23 cellular contexts compared by ENCODE assay signal in genomic region chr13:112685856-112686255, GRCh38. TPM values are rescaled to one million over a fixed set of nuclear protein-coding genes. Genes with fewer than 3 reads are reported as not detected.
DNase-seq lines count a peak whose midpoint lies in the region; ATAC-seq, FAIRE-seq and TF ChIP-seq lines count a peak whose summit lies in the region.
"Had no signal": no experiment of that assay in that cellular context is flagged by ENCODE, and none has a peak within 500 bp of the region (broad histone marks: within the 10 kb centered on the region; RNA-seq: fewer than 3 reads in every experiment).

No MANE protein-coding gene starts in this region.

- no peaks in the 10 kb centered on the region for H3K9me3 ChIP-seq in left lung
- H3K9me3 ChIP-seq: ascending aorta, MG63, ovary, tibial nerve had no signal

- intact Hi-C loops in natural killer cell (cut with micrococcal nuclease) (no loop called here), left lung (cut with DNase I) (no loop called here)

- H3K4me3 Mint-ChIP-seq in natural killer cell: no peak overlapping the region
- H3K4me3 Mint-ChIP-seq in natural killer cell treated with Interleukin-12 subunit alpha and Interleukin-12 subunit beta and Interleukin-15 and Interleukin-18, amount 100 ng/mL, for 72 hours: no peak overlapping the region
- H3K4me3 Mint-ChIP-seq in osteocyte (ENCODE audit: unreplicated experiment): no peak overlapping the region
- H3K4me3 Mint-ChIP-seq: activated naive CD4-positive, alpha-beta T cell treated with anti-CD3 and anti-CD28 coated beads, Interleukin-2, amount 10 ng/mL, durations not matched to agents 7 days and 5 days; stimulated activated naive CD8-positive, alpha-beta T cell treated with anti-CD3 and anti-CD28 coated beads, Interleukin-15, Interleukin-2, amounts not matched to agents 100 ng/mL and 50 ng/mL, for 24 hours; T-cell had no signal

- no peaks in the 10 kb centered on the region for H3K9me3 Mint-ChIP-seq in natural killer cell
- no peaks in the 10 kb centered on the region for H3K9me3 Mint-ChIP-seq in natural killer cell treated with Interleukin-12 subunit alpha and Interleukin-12 subunit beta and Interleukin-15 and Interleukin-18, amount 100 ng/mL, for 72 hours
- no peaks in the 10 kb centered on the region for H3K9me3 Mint-ChIP-seq in osteocyte (ENCODE audit: unreplicated experiment)
- H3K9me3 Mint-ChIP-seq: activated naive CD4-positive, alpha-beta T cell treated with anti-CD3 and anti-CD28 coated beads, Interleukin-2, amount 10 ng/mL, durations not matched to agents 7 days and 5 days; IgD-negative memory B cell; stimulated activated naive CD8-positive, alpha-beta T cell treated with anti-CD3 and anti-CD28 coated beads, Interleukin-15, Interleukin-2, amounts not matched to agents 100 ng/mL and 50 ng/mL, for 24 hours; T-cell had no signal

- no peak overlapping the region for H3K4me3 ChIP-seq in left lung
- H3K4me3 ChIP-seq: ascending aorta, MG63, ovary, tibial nerve had no signal

- no peaks in the 10 kb centered on the region for H3K36me3 ChIP-seq in left lung
- H3K36me3 ChIP-seq: ascending aorta, MG63, ovary had no signal

- FAIRE-seq in RCC 7860 (lab: Jason Lieb, UNC) (peak; percentile 27), urothelium cell line (lab: Jason Lieb, UNC) (peak; percentile 20)
- FAIRE-seq: G401.6 had no signal

- peak overlapping the region; percentile 61 to 78 for H3K27ac ChIP-seq in left lung
- H3K27ac ChIP-seq: ascending aorta, HL-60, ovary, tibial nerve, VCaP had no signal

- peak; percentile 6 for DNase-seq in natural killer cell
- no peak for DNase-seq in natural killer cell treated with Interleukin-12 subunit alpha and Interleukin-12 subunit beta and Interleukin-15 and Interleukin-18, amount 100 ng/mL, for 72 hours (ENCODE audit: low spot score)
- peak; percentile 12 for DNase-seq in RCC 7860 (ENCODE audit: low spot score)
- DNase-seq in left lung: no peak
- no peak for DNase-seq in urothelium cell line (ENCODE audit: low spot score)
- no peak for DNase-seq in osteocyte (ENCODE audit: extremely low spot score, unreplicated experiment)
- DNase-seq: activated CD4-positive, alpha-beta T cell treated with anti-CD3 and anti-CD28 coated beads, Interleukin-2, amount 50 U/mL, for 4 hours; activated naive CD4-positive, alpha-beta T cell treated with anti-CD3 and anti-CD28 coated beads, Interleukin-2, amount 10 ng/mL, durations not matched to agents 7 days and 5 days; effector memory CD4-positive, alpha-beta T cell; MG63; NCI-H510A treated with DMSO at 0.1 percent for 48 hours; ovary; SHP77; T-cell had no signal

- peaks cover 20 to 23% of the 10 kb centered on the region in 2 donors for H3K4me1 Mint-ChIP-seq in natural killer cell
- peaks cover 19 to 22% of the 10 kb centered on the region in 2 donors for H3K4me1 Mint-ChIP-seq in natural killer cell treated with Interleukin-12 subunit alpha and Interleukin-12 subunit beta and Interleukin-15 and Interleukin-18, amount 100 ng/mL, for 72 hours (ENCODE audit: low read depth in 2 of 2)
- peaks cover 2% of the 10 kb centered on the region for H3K4me1 Mint-ChIP-seq in osteocyte (ENCODE audit: unreplicated experiment)

- no peaks in the 10 kb centered on the region for H3K27me3 ChIP-seq in left lung
- H3K27me3 ChIP-seq: ascending aorta, MG63, ovary, tibial nerve had no signal

- H3K4me1 ChIP-seq in left lung: peaks cover 0 to 32% of the 10 kb centered on the region in 2 donors
- H3K4me1 ChIP-seq: ascending aorta had no signal

- H3K36me3 Mint-ChIP-seq in natural killer cell (no peaks in the 10 kb centered on the region), osteocyte (ENCODE audit: unreplicated experiment) (no peaks in the 10 kb centered on the region)
- H3K36me3 Mint-ChIP-seq in natural killer cell treated with Interleukin-12 subunit alpha and Interleukin-12 subunit beta and Interleukin-15 and Interleukin-18, amount 100 ng/mL, for 72 hours: no peaks in the 10 kb centered on the region
- H3K36me3 Mint-ChIP-seq: IgD-negative memory B cell, T-cell had no signal

- TF ChIP-seq CTCF in natural killer cell (IDR thresholded peaks at IDR 0.05): no peak
- no peak for TF ChIP-seq CTCF in left lung (IDR thresholded peaks at IDR 0.05)
- TF ChIP-seq CTCF in osteocyte (IDR thresholded peaks at IDR 0.05): no peak

- no peak for ATAC-seq in natural killer cell
- ATAC-seq in natural killer cell treated with Interleukin-12 subunit alpha and Interleukin-12 subunit beta and Interleukin-15 and Interleukin-18, amount 100 ng/mL, for 72 hours: no peak
- peak; percentile 54 for ATAC-seq in left lung
- ATAC-seq in GM21529 (IDR thresholded peaks at IDR 0.05; ENCODE audit: unreplicated experiment): no peak
- ATAC-seq in activated CD4-positive, CD25-positive, alpha-beta regulatory T cell treated with anti-CD3 and anti-CD28 coated beads, Interleukin-2, amount 50 U/mL, for 24 hours: no peak
- ATAC-seq: T-cell had no signal

- H3K27me3 Mint-ChIP-seq in natural killer cell (ENCODE audit: low read depth in 2 of 2) (no peaks in the 10 kb centered on the region), osteocyte (ENCODE audit: unreplicated experiment) (peaks cover 19% of the 10 kb centered on the region)
- no peaks in the 10 kb centered on the region for H3K27me3 Mint-ChIP-seq in natural killer cell treated with Interleukin-12 subunit alpha and Interleukin-12 subunit beta and Interleukin-15 and Interleukin-18, amount 100 ng/mL, for 72 hours
- H3K27me3 Mint-ChIP-seq: IgD-negative memory B cell; stimulated activated naive CD8-positive, alpha-beta T cell treated with anti-CD3 and anti-CD28 coated beads, Interleukin-15, Interleukin-2, amounts not matched to agents 100 ng/mL and 50 ng/mL, for 24 hours; T-cell had no signal

- no peak overlapping the region for H3K27ac Mint-ChIP-seq in natural killer cell
- H3K27ac Mint-ChIP-seq in natural killer cell treated with Interleukin-12 subunit alpha and Interleukin-12 subunit beta and Interleukin-15 and Interleukin-18, amount 100 ng/mL, for 72 hours: no peak overlapping the region
- no peak overlapping the region for H3K27ac Mint-ChIP-seq in osteocyte (ENCODE audit: unreplicated experiment)
- H3K27ac Mint-ChIP-seq: activated naive CD4-positive, alpha-beta T cell treated with anti-CD3 and anti-CD28 coated beads, Interleukin-2, amount 10 ng/mL, durations not matched to agents 7 days and 5 days; stimulated activated naive CD8-positive, alpha-beta T cell treated with anti-CD3 and anti-CD28 coated beads, Interleukin-15, Interleukin-2, amounts not matched to agents 100 ng/mL and 50 ng/mL, for 24 hours; T-cell had no signal

RNA-seq across cellular contexts. Expression of gene ATP11A, which starts 4.0 kb away (rescaled TPM):
- total RNA-seq in natural killer cell (10 to 100 TPM; 47.1 to 68.6 (median 50.7) TPM), left lung (100 to 1,000 TPM; 271 to 457 TPM), osteocyte (15.2 and 15.7 TPM in 2 replicates)
- 10 to 100 TPM; 89.0 to 91.2 TPM for total RNA-seq in natural killer cell treated with Interleukin-12 subunit alpha and Interleukin-12 subunit beta and Interleukin-15 and Interleukin-18, amount 100 ng/mL, for 72 hours

Comparison
In these comparisons a context has a peak if more than half of its experiments do, and no peak if none do; other contexts are left out.
1. DNase-seq: peak in natural killer cell (single experiment) and RCC 7860 (single experiment); none in natural killer cell treated with Interleukin-12 subunit alpha and Interleukin-12 subunit beta and Interleukin-15 and Interleukin-18, amount 100 ng/mL, for 72 hours (single experiment), left lung (0 of 2), urothelium cell line (single experiment) and osteocyte (single experiment).